Comparison of ENCODE assay signal across 21 cellular contexts in the genomic region with DNA sequence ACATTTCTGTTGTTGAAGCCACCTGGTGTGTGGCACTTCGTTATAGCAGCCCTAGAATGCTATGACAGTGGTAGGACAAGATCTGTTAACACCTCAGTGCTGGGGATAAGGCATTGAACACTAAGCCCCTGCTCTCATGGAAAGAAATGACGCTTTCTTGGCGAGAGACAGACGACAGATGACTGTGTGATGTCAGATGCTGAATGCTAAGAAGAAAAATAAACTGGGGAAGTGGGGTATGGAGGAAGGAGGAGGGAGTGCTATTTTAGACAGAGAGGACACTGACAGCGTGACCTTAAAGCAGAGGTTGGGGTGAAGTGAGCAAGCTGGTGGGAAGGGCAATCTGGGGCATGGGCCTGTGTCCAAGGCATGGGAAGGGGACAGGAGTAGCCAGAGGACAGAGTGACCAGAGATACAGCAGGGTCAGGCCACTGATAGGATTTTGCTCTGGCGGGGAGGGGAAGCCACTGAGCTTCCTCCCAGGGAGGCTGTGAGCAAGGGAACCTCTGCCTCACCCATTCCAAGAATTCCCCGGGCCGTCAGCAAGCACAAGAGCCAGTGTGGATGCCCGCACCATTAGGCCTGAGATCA. TPM values are rescaled to one million over a fixed set of nuclear protein-coding genes. Genes with fewer than 3 reads are reported as not detected.
DNase-seq lines count a peak whose midpoint lies in the region; ATAC-seq, FAIRE-seq and TF ChIP-seq lines count a peak whose summit lies in the region.
"Had no signal": no experiment of that assay in that cellular context is flagged by ENCODE, and none has a peak within 500 bp of the region (broad histone marks: within the 10 kb centered on the region; RNA-seq: fewer than 3 reads in every experiment).

No MANE protein-coding gene starts in this region.

- TF ChIP-seq CTCF in right lobe of liver (IDR thresholded peaks at IDR 0.05) (no peak), upper lobe of right lung (IDR thresholded peaks at IDR 0.05) (no peak)

- no peaks in the 10 kb centered on the region for H3K9me3 ChIP-seq in right lobe of liver
- H3K9me3 ChIP-seq in upper lobe of right lung: no peaks in the 10 kb centered on the region
- H3K9me3 ChIP-seq: ovary, vagina had no signal

- WGBS in right lobe of liver (ENCODE audit: insufficient coverage, low coverage, low lambda C conversion rate, missing lambda C conversion rate): 43% methylated on average over 6 of the region's 9 CpGs

- intact Hi-C loops in right lobe of liver (cut with DNase I) (no loop called here), upper lobe of right lung (cut with DNase I) (no loop called here)

- POLR2A ChIA-PET in activated CD4-positive, alpha-beta memory T cell treated with anti-CD3 and anti-CD28 coated beads, Interleukin-2, amount 10 ng/mL, durations not matched to agents 7 days and 5 days (lab: Charles Lee): interaction anchor here (1.1 kb wide), 1 partner anchor 37 kb away, joined by 3 read pairs; a partner anchor contains a TSS

- H3K36me3 ChIP-seq in right lobe of liver (peaks cover 0 to 2% (median 0%) of the 10 kb centered on the region in 4 donors), upper lobe of right lung (no peaks in the 10 kb centered on the region)
- H3K36me3 ChIP-seq: ovary, vagina had no signal

- H3K4me1 Mint-ChIP-seq in activated naive CD4-positive, alpha-beta T cell treated with anti-CD3 and anti-CD28 coated beads, Interleukin-2, amount 10 ng/mL, durations not matched to agents 7 days and 5 days: peaks cover 35% of the 10 kb centered on the region
- peaks cover 33% of the 10 kb centered on the region for H3K4me1 Mint-ChIP-seq in activated CD4-positive, alpha-beta memory T cell treated with anti-CD3 and anti-CD28 coated beads, Interleukin-2, amount 10 ng/mL, durations not matched to agents 7 days and 5 days

- H3K27ac ChIP-seq in right lobe of liver: no peak overlapping the region
- H3K27ac ChIP-seq in upper lobe of right lung: no peak overlapping the region
- H3K27ac ChIP-seq: epithelial cell of prostate, hepatocyte, KMS-11, ovary, vagina had no signal

- H3K9me3 Mint-ChIP-seq in activated naive CD4-positive, alpha-beta T cell treated with anti-CD3 and anti-CD28 coated beads, Interleukin-2, amount 10 ng/mL, durations not matched to agents 7 days and 5 days: no peaks in the 10 kb centered on the region
- no peaks in the 10 kb centered on the region for H3K9me3 Mint-ChIP-seq in activated CD4-positive, alpha-beta memory T cell treated with anti-CD3 and anti-CD28 coated beads, Interleukin-2, amount 10 ng/mL, durations not matched to agents 7 days and 5 days
- H3K9me3 Mint-ChIP-seq: central memory CD8-positive, alpha-beta T cell had no signal

- no peak for TF ChIP-seq POLR2A in right lobe of liver (IDR thresholded peaks at IDR 0.05)
- no peak for TF ChIP-seq POLR2A in H54 (IDR thresholded peaks at IDR 0.05; ENCODE audit: low read depth, low read length)

- ATAC-seq in right lobe of liver (peak; percentile 57 to 75 (median 60)), upper lobe of right lung (peak; percentile 40)
- ATAC-seq: activated CD4-positive, CD25-positive, alpha-beta regulatory T cell treated with anti-CD3 and anti-CD28 coated beads, Interleukin-2, amount 50 U/mL, for 24 hours had no signal

- peaks cover 0 to 4% (median 0%) of the 10 kb centered on the region in 4 donors for H3K4me1 ChIP-seq in right lobe of liver
- no peaks in the 10 kb centered on the region for H3K4me1 ChIP-seq in upper lobe of right lung
- H3K4me1 ChIP-seq: vagina had no signal

- no peaks in the 10 kb centered on the region for H3K27me3 Mint-ChIP-seq in activated naive CD4-positive, alpha-beta T cell treated with anti-CD3 and anti-CD28 coated beads, Interleukin-2, amount 10 ng/mL, durations not matched to agents 7 days and 5 days
- no peaks in the 10 kb centered on the region for H3K27me3 Mint-ChIP-seq in activated CD4-positive, alpha-beta memory T cell treated with anti-CD3 and anti-CD28 coated beads, Interleukin-2, amount 10 ng/mL, durations not matched to agents 7 days and 5 days
- H3K27me3 Mint-ChIP-seq: central memory CD8-positive, alpha-beta T cell had no signal

- peak overlapping the region; percentile 50 for H3K27ac Mint-ChIP-seq in activated naive CD4-positive, alpha-beta T cell treated with anti-CD3 and anti-CD28 coated beads, Interleukin-2, amount 10 ng/mL, durations not matched to agents 7 days and 5 days
- peak overlapping the region; percentile 53 for H3K27ac Mint-ChIP-seq in activated CD4-positive, alpha-beta memory T cell treated with anti-CD3 and anti-CD28 coated beads, Interleukin-2, amount 10 ng/mL, durations not matched to agents 7 days and 5 days

- H3K27me3 ChIP-seq in right lobe of liver: no peaks in the 10 kb centered on the region
- no peaks in the 10 kb centered on the region for H3K27me3 ChIP-seq in upper lobe of right lung
- H3K27me3 ChIP-seq: hepatocyte, ovary, vagina had no signal

- peaks cover 34% of the 10 kb centered on the region for H3K36me3 Mint-ChIP-seq in activated naive CD4-positive, alpha-beta T cell treated with anti-CD3 and anti-CD28 coated beads, Interleukin-2, amount 10 ng/mL, durations not matched to agents 7 days and 5 days
- H3K36me3 Mint-ChIP-seq in activated CD4-positive, alpha-beta memory T cell treated with anti-CD3 and anti-CD28 coated beads, Interleukin-2, amount 10 ng/mL, durations not matched to agents 7 days and 5 days (ENCODE audit: low read depth): peaks cover 31% of the 10 kb centered on the region

- no peak for FAIRE-seq in H54 (lab: Jason Lieb, UNC)
- FAIRE-seq: GM12892 had no signal

- CTCF ChIA-PET in activated naive CD4-positive, alpha-beta T cell treated with anti-CD3 and anti-CD28 coated beads, Interleukin-2, amount 10 ng/mL, durations not matched to agents 7 days and 5 days (lab: Charles Lee): no interaction called here
- CTCF ChIA-PET in activated CD4-positive, alpha-beta memory T cell treated with anti-CD3 and anti-CD28 coated beads, Interleukin-2, amount 10 ng/mL, durations not matched to agents 7 days and 5 days (lab: Charles Lee): interaction anchor here (2.2 kb wide), 1 partner anchor 8 kb away, joined by 18 read pairs; no protein-coding TSS in a partner anchor

- in situ Hi-C loops in KBM-7 (cut with MboI; ENCODE audit: low pct_unique_long_range_greater_than_20kb, low sequenced_read_pairs): no loop called here

- H3K4me3 ChIP-seq in right lobe of liver (no peak overlapping the region), upper lobe of right lung (no peak overlapping the region)
- H3K4me3 ChIP-seq: hepatocyte, lung, ovary, vagina had no signal

- no peak overlapping the region for H3K4me3 Mint-ChIP-seq in activated naive CD4-positive, alpha-beta T cell treated with anti-CD3 and anti-CD28 coated beads, Interleukin-2, amount 10 ng/mL, durations not matched to agents 7 days and 5 days
- no peak overlapping the region for H3K4me3 Mint-ChIP-seq in activated CD4-positive, alpha-beta memory T cell treated with anti-CD3 and anti-CD28 coated beads, Interleukin-2, amount 10 ng/mL, durations not matched to agents 7 days and 5 days
- H3K4me3 Mint-ChIP-seq: central memory CD8-positive, alpha-beta T cell had no signal

- no peak for DNase-seq in activated naive CD4-positive, alpha-beta T cell treated with anti-CD3 and anti-CD28 coated beads, Interleukin-2, amount 10 ng/mL, durations not matched to agents 7 days and 5 days
- DNase-seq in activated naive CD4-positive, alpha-beta T cell treated with anti-CD3 and anti-CD28 coated beads, Interleukin-2, amount 50 U/mL, for 16 hours: no peak
- no peak for DNase-seq in activated CD4-positive, alpha-beta memory T cell treated with anti-CD3 and anti-CD28 coated beads, Interleukin-2, amount 10 ng/mL, durations not matched to agents 7 days and 5 days
- DNase-seq in right lobe of liver (no peak), upper lobe of right lung (no peak), KBM-7 (no peak), H54 (ENCODE audit: insufficient read length, low spot score) (no peak), amniotic stem cell (lab: John Stamatoyannopoulos, UW) (no peak)
- DNase-seq: activated effector memory CD4-positive, alpha-beta T cell treated with Interleukin-2 at 50 U/mL for 16 hours; NCI-H1694; NCI-H774; ovary; stimulated activated CD8-positive, alpha-beta memory T cell treated with anti-CD3 and anti-CD28 coated beads, Interleukin-4, amount 100 ng/mL, for 48 hours had no signal

RNA-seq across cellular contexts. Expression of a gene that starts 15.2 kb away (rescaled TPM):
- 10 to 100 TPM; 23.1 to 24.9 TPM for total RNA-seq in activated CD4-positive, alpha-beta memory T cell treated with anti-CD3 and anti-CD28 coated beads, Interleukin-2, amount 10 ng/mL, durations not matched to agents 7 days and 5 days
- 10 to 100 TPM in 5 of 6 experiments, 1 to 10 TPM in 1; 6.6 to 30.1 (median 20.9) TPM for total RNA-seq in right lobe of liver
- 19.0 TPM for total RNA-seq in upper lobe of right lung

RNA-seq across cellular contexts. Expression of a gene that starts 37.0 kb away (rescaled TPM):
- total RNA-seq in activated CD4-positive, alpha-beta memory T cell treated with anti-CD3 and anti-CD28 coated beads, Interleukin-2, amount 10 ng/mL, durations not matched to agents 7 days and 5 days: 10 to 100 TPM; 27.3 to 29.0 TPM
- total RNA-seq in right lobe of liver (1 to 10 TPM in 2 of 6 experiments, under 1 TPM in 2, not detected in 2; 0.17 to 1.3 (median 0.74) TPM), upper lobe of right lung (4.1 TPM)
